In genomic region chr7:25069900-25070443, GRCh38 we compare ENCODE assay signal across 8 cellular contexts. TPM values are rescaled to one million over a fixed set of nuclear protein-coding genes. Genes with fewer than 3 reads are reported as not detected.
DNase-seq lines count a peak whose midpoint lies in the region; ATAC-seq and TF ChIP-seq lines count a peak whose summit lies in the region.

No MANE protein-coding gene starts in this region.

- peak overlapping the region; percentile 19 for H2AFZ ChIP-seq in hepatocyte

- no peaks in the 10 kb centered on the region for H3K36me3 ChIP-seq in hepatocyte (replicated peaks; ENCODE audit: insufficient read depth, low read depth)

- ATAC-seq in sciatic nerve: peak; percentile 83
- no peak for ATAC-seq in HG03457 (IDR thresholded peaks at IDR 0.05; ENCODE audit: unreplicated experiment)

- no peak overlapping the region for H3K27ac ChIP-seq in hepatocyte

- no peak overlapping the region for H3K4me3 ChIP-seq in hepatocyte

- H4K20me1 ChIP-seq in hepatocyte (ENCODE audit: insufficient read depth, poor library complexity, severe bottlenecking): no peaks in the 10 kb centered on the region

- no peaks in the 10 kb centered on the region for H3K27me3 ChIP-seq in hepatocyte

- H3K4me2 ChIP-seq in hepatocyte: peak overlapping the region; percentile 59

- no peaks in the 10 kb centered on the region for H3K79me2 ChIP-seq in hepatocyte

- WGBS in hepatocyte (ENCODE audit: low lambda C conversion rate, missing lambda C conversion rate): 30% methylated on average over 11 of the region's 11 CpGs

- no peaks in the 10 kb centered on the region for H3K9me3 ChIP-seq in hepatocyte (ENCODE audit: low read depth)

- peak; percentile 2 to 18 for DNase-seq in activated CD8-positive, alpha-beta memory T cell treated with anti-CD3 and anti-CD28 coated beads for 1 hour (ENCODE audit: extremely low read depth in 1 of 2, low read depth in 1 of 2)
- DNase-seq in activated CD8-positive, alpha-beta memory T cell treated with anti-CD3 and anti-CD28 coated beads, Interleukin-2, amount 50 U/mL, for 48 hours: no peak
- DNase-seq in NCI-H1048 (lab: John Stamatoyannopoulos, UW) (peak; percentile 36), SK-MEL-5 (ENCODE audit: low read depth, low spot score) (peak; percentile 93), amniotic stem cell (lab: John Stamatoyannopoulos, UW) (peak; percentile 76), hepatocyte (ENCODE audit: low spot score) (peak; percentile 86), sciatic nerve (ENCODE audit: low spot score) (peak; percentile 60)

- in situ Hi-C loops in SK-MEL-5 (cut with HindIII; ENCODE audit: low pct_unique_long_range_greater_than_20kb, low sequenced_read_pairs): no loop called here

- H3K4me1 ChIP-seq in hepatocyte (ENCODE audit: insufficient read depth): no peaks in the 10 kb centered on the region

- no peaks in the 10 kb centered on the region for H3K9me2 ChIP-seq in hepatocyte (replicated peaks; ENCODE audit: insufficient read depth)

- TF ChIP-seq CTCF in hepatocyte (IDR thresholded peaks at IDR 0.05; ENCODE audit: poor library complexity): peak; percentile 96

- intact Hi-C loops in sciatic nerve (cut with DNase I): loop anchor here (5.0 kb wide), 1 partner anchor 258 kb away; no protein-coding TSS in a partner anchor

RNA-seq across cellular contexts. Expression of gene CYCS, which starts 55.1 kb away (rescaled TPM):
- total RNA-seq in SK-MEL-5 (2014; rRNA removed; shearing (Covaris generic)): 359 and 365 TPM in 2 replicates
- polyA plus RNA-seq in SK-MEL-5 (2015; cell fraction: cytosol; rRNA removed): 223 and 241 TPM in 2 replicates
- polyA plus RNA-seq in SK-MEL-5 (2015; cell fraction: nucleus; rRNA removed): 56.6 and 57.5 TPM in 2 replicates
- total RNA-seq in hepatocyte (78.7 and 91.3 TPM in 2 replicates), sciatic nerve (58.7 TPM)
- 129 and 155 TPM in 2 replicates for polyA plus RNA-seq in hepatocyte
